In the genomic region with DNA sequence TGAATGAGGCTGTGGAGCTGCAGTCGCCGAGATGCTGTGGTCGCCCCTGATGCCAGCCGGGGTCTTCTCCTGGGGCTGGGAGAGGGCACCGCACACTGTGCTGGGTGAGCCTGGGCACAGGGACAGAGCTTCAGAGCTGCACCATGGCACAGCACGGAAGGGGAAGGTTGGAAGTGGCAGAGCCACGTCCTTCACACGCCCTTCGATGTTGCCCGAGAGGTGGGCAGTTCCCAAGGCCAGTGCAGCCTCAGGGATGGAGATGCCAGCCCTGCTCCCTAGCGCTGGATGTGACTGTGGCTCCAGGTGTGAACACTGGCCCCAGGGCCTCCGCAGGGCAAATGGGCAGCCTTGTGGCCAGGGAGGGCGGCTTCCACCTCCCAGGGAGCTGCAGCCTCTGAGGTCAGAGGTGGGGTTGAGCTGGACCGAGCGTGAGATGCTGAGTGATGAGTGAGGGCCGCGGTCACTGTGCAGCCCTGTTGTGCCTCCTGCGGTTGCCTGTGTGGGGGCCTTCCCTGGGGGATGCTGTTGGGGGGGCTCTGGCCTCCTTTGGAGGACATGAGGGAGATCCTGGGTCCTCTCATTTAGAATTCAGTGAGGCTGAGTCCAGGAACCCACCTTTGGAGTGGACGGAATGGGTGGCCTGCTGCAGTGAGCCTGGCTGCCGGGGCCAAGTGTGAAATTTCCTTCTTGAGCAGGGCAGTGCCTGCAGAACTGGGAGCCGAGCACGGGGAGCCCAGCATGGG, we compare ENCODE assay signal across 23 cellular contexts.
DNase-seq lines count a peak whose midpoint lies in the region; ATAC-seq, FAIRE-seq and TF ChIP-seq lines count a peak whose summit lies in the region.
"Had no signal": no experiment of that assay in that cellular context is flagged by ENCODE, and none has a peak within 500 bp of the region (broad histone marks: within the 10 kb centered on the region; RNA-seq: fewer than 3 reads in every experiment).

No MANE protein-coding gene starts in this region.

- H4K8ac ChIP-seq in H1 (ENCODE audit: extremely low read depth, insufficient read depth, low read length): peak overlapping the region; percentile 35; the same call in 1 of the 2 replicates
- no peak overlapping the region for H4K8ac ChIP-seq in neuronal stem cell (ENCODE audit: low read depth, low read length)

- no peak overlapping the region for H3K56ac ChIP-seq in H1 (replicated peaks; ENCODE audit: insufficient read length, low read depth, low read length)

- H3K23ac ChIP-seq in H1 (ENCODE audit: insufficient read length) (no peak overlapping the region), neuronal stem cell (ENCODE audit: low read depth, low read length, poor library complexity) (peak overlapping the region; percentile 27)

- no peaks in the 10 kb centered on the region for H3K36me3 ChIP-seq in right atrium auricular region
- H3K36me3 ChIP-seq in H1 (ENCODE audit: control insufficient read depth in 2 of 4, insufficient read depth in 4 of 4, low read length in 3 of 4): no peaks in the 10 kb centered on the region
- H3K36me3 ChIP-seq in neuronal stem cell (replicated peaks in 1 of 2; ENCODE audit: control insufficient read depth in 2 of 2, insufficient read depth in 2 of 2, low read length in 2 of 2): peaks cover 0 to 5% of the 10 kb centered on the region in 2 donors
- no peaks in the 10 kb centered on the region for H3K36me3 ChIP-seq in suprapubic skin
- H3K36me3 ChIP-seq: BLaER1 had no signal

- H3K4me2 ChIP-seq in H1 (ENCODE audit: insufficient read depth in 1 of 2, low read depth in 2 of 2, low read length in 2 of 2): no peak overlapping the region
- no peak overlapping the region for H3K4me2 ChIP-seq in neuronal stem cell (ENCODE audit: insufficient read depth, low read length, poor library complexity, severe bottlenecking)
- H3K4me2 ChIP-seq: BLaER1 had no signal

- H3K27me3 ChIP-seq in right atrium auricular region (no peaks in the 10 kb centered on the region), H1 (replicated peaks in 1 of 4; ENCODE audit: control insufficient read depth in 3 of 4, extremely low read depth in 1 of 4, insufficient read depth in 3 of 4, low read length in 3 of 4) (no peaks in the 10 kb centered on the region), neuronal stem cell (ENCODE audit: control insufficient read depth in 3 of 3, insufficient read depth in 3 of 3, low read depth in 1 of 3, low read length in 3 of 3) (no peaks in the 10 kb centered on the region), suprapubic skin (no peaks in the 10 kb centered on the region)
- H3K27me3 ChIP-seq: BLaER1 had no signal

- intact Hi-C loops in cardiac septum (cut with DNase I): no loop called here

- H3K9ac ChIP-seq in H1 (replicated peaks in 1 of 4; ENCODE audit: extremely low read depth in 1 of 4, low read depth in 3 of 4, low read length in 3 of 4): no peak overlapping the region
- H3K9ac ChIP-seq in neuronal stem cell (ENCODE audit: low read depth, low read length, poor library complexity): peak overlapping the region; percentile 24
- H3K9ac ChIP-seq: BLaER1 had no signal

- no peaks in the 10 kb centered on the region for H3K4me1 Mint-ChIP-seq in stimulated activated naive B cell treated with anti-CD40 and anti-IgM and Interleukin-4, amounts not matched to agents 10 μg/mL and 1 μg/mL and 100 μg/mL, for 72 hours

- H2AK5ac ChIP-seq in H1 (ENCODE audit: low read depth, low read length) (no peak overlapping the region), neuronal stem cell (ENCODE audit: low read depth, low read length) (peak overlapping the region; percentile 50)

- no peak overlapping the region for H2BK20ac ChIP-seq in H1 (ENCODE audit: low read length)

- no peak for ATAC-seq in GM18498 (IDR thresholded peaks at IDR 0.05; ENCODE audit: unreplicated experiment)
- no peak for ATAC-seq in stimulated activated naive B cell treated with anti-CD40 and anti-IgM and Interleukin-4, amounts not matched to agents 10 μg/mL and 1 μg/mL and 100 μg/mL, for 72 hours (replicated peaks)
- ATAC-seq: HCT116 had no signal

- 84% methylated on average over 18 of the region's 22 CpGs; no CpG with 5 or more reads in 1 of the 2 experiments for WGBS in H1 (ENCODE audit: extremely low coverage in 1 of 2, insufficient coverage in 1 of 2, insufficient read length in 1 of 2, insufficient replicate concordance in 2 of 2, low coverage in 1 of 2, low lambda C conversion rate in 2 of 2, missing lambda C conversion rate in 1 of 2), 2 experiments
- no CpG with 5 or more reads among the region's 22 CpGs for WGBS in neuronal stem cell (ENCODE audit: extremely low coverage in 2 of 2, insufficient read length in 2 of 2, insufficient replicate concordance in 1 of 2), 2 donors
- WGBS in suprapubic skin: 91% methylated on average over 18 of the region's 22 CpGs

- POLR2A ChIA-PET in H1 (lab: Charles Lee; ENCODE audit: partially characterized antibody): no interaction called here

- H2BK5ac ChIP-seq in H1 (ENCODE audit: low read depth, low read length) (no peak overlapping the region), neuronal stem cell (ENCODE audit: low read length) (no peak overlapping the region)

- DNase-seq in cardiac septum (ENCODE audit: low spot score): peak; percentile 41
- DNase-seq in right atrium auricular region (ENCODE audit: low spot score): no peak
- DNase-seq in H1 (ENCODE audit: low read depth in 1 of 2, low spot score in 2 of 2): no peak
- DNase-seq in neuronal stem cell (ENCODE audit: low spot score): no peak
- DNase-seq in suprapubic skin (ENCODE audit: low spot score in 2 of 2): peak; percentile 41 to 56
- DNase-seq in stimulated activated naive B cell treated with anti-CD40 and anti-IgM and Interleukin-4, amounts not matched to agents 10 μg/mL and 1 μg/mL and 100 μg/mL, for 72 hours: no peak
- DNase-seq in activated T-cell treated with anti-CD3 and anti-CD28 coated beads, Interleukin-2, amount 50 U/mL, for 48 hours: no peak
- DNase-seq: CD4-positive, alpha-beta T cell; GOT3; NCI-H1092; NCI-H1417 treated with DMSO at 0.1 percent for 48 hours; NCI-H1694 treated with DMSO at 0.1 percent for 48 hours; NCI-H2081; NCI-H2227 treated with DMSO at 0.1 percent for 48 hours; NCI-H526 treated with DMSO at 0.1 percent for 48 hours; SHP77 treated with DMSO at 0.1 percent for 48 hours had no signal

- no peak overlapping the region for H3K4me3 Mint-ChIP-seq in stimulated activated naive B cell treated with anti-CD40 and anti-IgM and Interleukin-4, amounts not matched to agents 10 μg/mL and 1 μg/mL and 100 μg/mL, for 72 hours
- H3K4me3 Mint-ChIP-seq: CD4-positive, alpha-beta T cell had no signal

- H2AFZ ChIP-seq in H1 (ENCODE audit: low read length) (no peak overlapping the region), neuronal stem cell (ENCODE audit: low read length) (no peak overlapping the region)

- H3K4me1 ChIP-seq in right atrium auricular region: no peaks in the 10 kb centered on the region
- no peaks in the 10 kb centered on the region for H3K4me1 ChIP-seq in H1 (replicated peaks in 1 of 4; ENCODE audit: control insufficient read depth in 3 of 4, insufficient read depth in 4 of 4, low read length in 3 of 4)
- H3K4me1 ChIP-seq in neuronal stem cell (ENCODE audit: control insufficient read depth in 2 of 2, insufficient read depth in 1 of 2, low read depth in 1 of 2, low read length in 2 of 2): no peaks in the 10 kb centered on the region
- H3K4me1 ChIP-seq in suprapubic skin: no peaks in the 10 kb centered on the region

- CTCF ChIA-PET in H1 (lab: Charles Lee; ENCODE audit: partially characterized antibody): interaction anchor here (0.6 to 2.6 kb wide), 3 partner anchors 9 to 161 kb away, joined by 3 to 10 read pairs (median 4); no protein-coding TSS in a partner anchor

- H2BK15ac ChIP-seq in H1 (ENCODE audit: low read length): no peak overlapping the region
- no peak overlapping the region for H2BK15ac ChIP-seq in neuronal stem cell (ENCODE audit: low read length)

- H3K9me3 ChIP-seq in right atrium auricular region (no peaks in the 10 kb centered on the region), H1 (ENCODE audit: insufficient read depth in 2 of 2, low read depth in 1 of 2, low read length in 1 of 2) (no peaks in the 10 kb centered on the region), neuronal stem cell (replicated peaks in 1 of 2; ENCODE audit: control insufficient read depth in 2 of 2, insufficient read depth in 1 of 2, low read depth in 1 of 2, low read length in 2 of 2) (no peaks in the 10 kb centered on the region), suprapubic skin (no peaks in the 10 kb centered on the region)
- H3K9me3 ChIP-seq: BLaER1 had no signal

- no peak overlapping the region for H3K4me3 ChIP-seq in right atrium auricular region
- H3K4me3 ChIP-seq in H1 (ENCODE audit: extremely low read depth in 1 of 4, insufficient read depth in 2 of 4, low read depth in 3 of 4, low read length in 4 of 4): no peak overlapping the region
- no peak overlapping the region for H3K4me3 ChIP-seq in neuronal stem cell (ENCODE audit: low read length in 2 of 2)
- no peak overlapping the region for H3K4me3 ChIP-seq in suprapubic skin
- H3K4me3 ChIP-seq: BLaER1 had no signal

- no peak for FAIRE-seq in H1 (lab: Jason Lieb, UNC)
- FAIRE-seq: A204.1, D721Med had no signal

- TF ChIP-seq EP300 in H1 (IDR thresholded peaks at IDR 0.05; ENCODE audit: borderline replicate concordance in 1 of 2, low read depth in 2 of 2, low read length in 2 of 2) (no peak), suprapubic skin (IDR thresholded peaks at IDR 0.05) (no peak)

- no peak overlapping the region for H2BK120ac ChIP-seq in H1 (replicated peaks; ENCODE audit: low read depth, low read length)
- H2BK120ac ChIP-seq in neuronal stem cell (ENCODE audit: low read depth, low read length): peak overlapping the region; percentile 67

- H3K23me2 ChIP-seq in H1 (ENCODE audit: low read depth, low read length): no peaks in the 10 kb centered on the region

- H3K27me3 Mint-ChIP-seq in stimulated activated naive B cell treated with anti-CD40 and anti-IgM and Interleukin-4, amounts not matched to agents 10 μg/mL and 1 μg/mL and 100 μg/mL, for 72 hours: no peaks in the 10 kb centered on the region
- H3K27me3 Mint-ChIP-seq: CD4-positive, alpha-beta T cell had no signal

- H3K18ac ChIP-seq in H1 (ENCODE audit: extremely low read depth, low read length): no peak overlapping the region
- peak overlapping the region; percentile 77 for H3K18ac ChIP-seq in neuronal stem cell (ENCODE audit: low read length)

- TF ChIP-seq CTCF in right atrium auricular region (IDR thresholded peaks at IDR 0.05): no peak
- TF ChIP-seq CTCF in H1 (IDR thresholded peaks at IDR 0.05; ENCODE audit: control extremely low read depth in 1 of 3, insufficient read depth in 1 of 3, low read depth in 1 of 3, low read length in 3 of 3): no peak
- no peak for TF ChIP-seq CTCF in suprapubic skin (IDR thresholded peaks at IDR 0.05)

- H3K14ac ChIP-seq in H1 (ENCODE audit: insufficient read length) (no peak overlapping the region), neuronal stem cell (ENCODE audit: low read length) (peak overlapping the region; percentile 31)

- no peaks in the 10 kb centered on the region for H3K36me3 Mint-ChIP-seq in stimulated activated naive B cell treated with anti-CD40 and anti-IgM and Interleukin-4, amounts not matched to agents 10 μg/mL and 1 μg/mL and 100 μg/mL, for 72 hours

- H3K9me3 Mint-ChIP-seq in stimulated activated naive B cell treated with anti-CD40 and anti-IgM and Interleukin-4, amounts not matched to agents 10 μg/mL and 1 μg/mL and 100 μg/mL, for 72 hours: peaks cover 2 to 6% of the 10 kb centered on the region in 2 donors
- H3K9me3 Mint-ChIP-seq: CD4-positive, alpha-beta T cell had no signal

- H4K5ac ChIP-seq in H1 (ENCODE audit: insufficient read length, low read depth, low read length): no peak overlapping the region

- H2BK12ac ChIP-seq in H1 (ENCODE audit: low read depth, low read length) (no peak overlapping the region), neuronal stem cell (ENCODE audit: low read length) (peak overlapping the region; percentile 52)

- TF ChIP-seq RAD21 in H1 (IDR thresholded peaks at IDR 0.05 in 1 of 2, conservative IDR thresholded peaks at IDR 0.05 in 1 of 2; ENCODE audit: low read depth in 2 of 2, low read length in 2 of 2): no peak

- H4K20me1 ChIP-seq in H1 (replicated peaks in 1 of 2; ENCODE audit: control insufficient read depth in 1 of 2, insufficient read depth in 2 of 2, low read length in 2 of 2): no peaks in the 10 kb centered on the region

- H3K79me1 ChIP-seq in H1 (ENCODE audit: low read depth, low read length): no peaks in the 10 kb centered on the region; the same call in 1 of the 2 replicates
- H3K79me1 ChIP-seq in neuronal stem cell (ENCODE audit: low read depth, low read length): peaks cover 13% of the 10 kb centered on the region

- no peak overlapping the region for H3K27ac Mint-ChIP-seq in stimulated activated naive B cell treated with anti-CD40 and anti-IgM and Interleukin-4, amounts not matched to agents 10 μg/mL and 1 μg/mL and 100 μg/mL, for 72 hours
- H3K27ac Mint-ChIP-seq: CD4-positive, alpha-beta T cell had no signal

- H3K27ac ChIP-seq in right atrium auricular region: no peak overlapping the region
- no peak overlapping the region for H3K27ac ChIP-seq in H1 (ENCODE audit: low read depth, low read length)
- H3K27ac ChIP-seq in neuronal stem cell (replicated peaks; ENCODE audit: low read length): no peak overlapping the region
- no peak overlapping the region for H3K27ac ChIP-seq in suprapubic skin
- H3K27ac ChIP-seq: BLaER1, HL-60, RWPE1 had no signal

- H4K91ac ChIP-seq in H1 (replicated peaks; ENCODE audit: insufficient read length, low read length) (no peak overlapping the region), neuronal stem cell (ENCODE audit: low read depth, low read length, poor library complexity) (no peak overlapping the region)

- H3K4ac ChIP-seq in H1 (replicated peaks; ENCODE audit: insufficient read length, low read depth, low read length): no peak overlapping the region
- H3K4ac ChIP-seq in neuronal stem cell (ENCODE audit: low read length): peak overlapping the region; percentile 57

- no peaks in the 10 kb centered on the region for H3K79me2 ChIP-seq in H1 (ENCODE audit: control insufficient read depth in 1 of 2, insufficient read depth in 2 of 2, low read length in 2 of 2)

- TF ChIP-seq POLR2A in H1 (IDR thresholded peaks at IDR 0.05; ENCODE audit: control extremely low read depth in 1 of 2, low read depth in 2 of 2, low read length in 2 of 2) (no peak), suprapubic skin (IDR thresholded peaks at IDR 0.05) (no peak)

Comparison
In these comparisons a context has a peak if more than half of its experiments do, and no peak if none do; other contexts are left out.
1. DNase-seq: peak in cardiac septum (single experiment) and suprapubic skin (2 of 2); none in right atrium auricular region (single experiment), H1 (0 of 2), neuronal stem cell (single experiment), stimulated activated naive B cell treated with anti-CD40 and anti-IgM and Interleukin-4, amounts not matched to agents 10 μg/mL and 1 μg/mL and 100 μg/mL, for 72 hours (single experiment) and activated T-cell treated with anti-CD3 and anti-CD28 coated beads, Interleukin-2, amount 50 U/mL, for 48 hours (0 of 2).